In the genomic region with DNA sequence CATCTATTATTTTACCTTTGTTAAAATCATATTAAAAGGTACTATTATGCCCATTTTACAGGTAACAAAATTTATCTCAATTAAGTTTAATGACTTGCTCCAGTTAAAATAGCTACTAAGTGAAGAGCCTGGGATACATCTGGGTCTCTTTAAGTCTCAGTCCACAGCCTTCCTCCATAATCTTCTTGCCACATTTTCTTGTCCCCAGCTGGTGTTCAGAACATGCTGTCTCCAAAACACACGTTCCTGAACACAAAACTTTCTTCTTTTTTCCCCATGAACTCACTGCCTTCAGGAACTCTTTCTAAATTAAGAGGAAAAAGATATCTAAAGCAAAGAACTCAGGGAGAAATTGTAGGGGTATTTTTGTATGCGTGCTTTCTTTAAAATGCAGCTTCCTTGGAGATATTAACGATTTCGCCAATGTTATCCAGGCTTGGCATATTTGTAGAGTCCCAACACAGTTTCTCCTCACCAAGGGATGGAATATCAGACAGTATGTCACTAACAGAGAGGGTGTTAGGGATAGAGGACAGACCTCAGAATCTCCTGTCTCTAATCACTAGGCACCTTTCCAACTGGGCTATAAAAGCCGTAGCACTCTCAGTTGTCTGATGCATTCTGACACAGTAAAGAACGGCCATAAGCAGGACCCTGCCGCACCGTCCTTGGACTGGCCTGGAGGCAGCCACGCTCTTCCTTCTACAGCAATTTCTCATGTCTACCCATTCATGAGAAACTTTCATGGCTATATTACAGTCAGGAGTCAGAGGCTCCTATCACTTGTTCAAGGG, we compare ENCODE assay signal across 23 cellular contexts.
DNase-seq lines count a peak whose midpoint lies in the region; ATAC-seq and TF ChIP-seq lines count a peak whose summit lies in the region.
"Had no signal": no experiment of that assay in that cellular context is flagged by ENCODE, and none has a peak within 500 bp of the region (broad histone marks: within the 10 kb centered on the region; RNA-seq: fewer than 3 reads in every experiment).

No MANE protein-coding gene starts in this region.

- WGBS in heart right ventricle, 2 donors: 40 to 51% methylated on average over 9 of the region's 9 CpGs

- H3K9me3 Mint-ChIP-seq in GM23338: peaks cover 7% of the 10 kb centered on the region; the same call in 2 of the 3 replicates

- no peaks in the 10 kb centered on the region for H3K4me1 Mint-ChIP-seq in GM23338
- H3K4me1 Mint-ChIP-seq: CD4-positive, alpha-beta memory T cell had no signal

- H3K9me2 ChIP-seq in GM23338 (ENCODE audit: insufficient read depth): 0 out of 2 replicates have a peak, but pooled peaks cover 5% of the 10 kb centered on the region

- H3F3A ChIP-seq in GM23338 (replicated peaks; ENCODE audit: low read depth): no peaks in the 10 kb centered on the region

- TF ChIP-seq CTCF in ascending aorta (IDR thresholded peaks at IDR 0.05) (no peak), heart right ventricle (IDR thresholded peaks at IDR 0.05) (no peak), lower lobe of right lung (IDR thresholded peaks at IDR 0.05) (no peak), thoracic aorta (IDR thresholded peaks at IDR 0.05) (no peak), GM23338 (conservative IDR thresholded peaks at IDR 0.05; ENCODE audit: low read depth in 2 of 2) (no peak)

- H2AFZ ChIP-seq in GM23338: no peak overlapping the region

- H3K9me3 ChIP-seq in ascending aorta: no peaks in the 10 kb centered on the region
- peaks cover 0 to 16% (median 0%) of the 10 kb centered on the region in 11 donors for H3K9me3 ChIP-seq in heart right ventricle
- no peaks in the 10 kb centered on the region for H3K9me3 ChIP-seq in lower lobe of right lung
- no peaks in the 10 kb centered on the region for H3K9me3 ChIP-seq in thoracic aorta
- H3K9me3 ChIP-seq: A549 had no signal

- H3K27me3 ChIP-seq in ascending aorta: no peaks in the 10 kb centered on the region
- no peaks in the 10 kb centered on the region for H3K27me3 ChIP-seq in heart right ventricle
- no peaks in the 10 kb centered on the region for H3K27me3 ChIP-seq in lower lobe of right lung (ENCODE audit: low read depth)
- no peaks in the 10 kb centered on the region for H3K27me3 ChIP-seq in thoracic aorta (replicated peaks; ENCODE audit: insufficient read depth)
- no peaks in the 10 kb centered on the region for H3K27me3 ChIP-seq in GM23338 (ENCODE audit: insufficient read depth)
- H3K27me3 ChIP-seq: BLaER1 had no signal

- no peaks in the 10 kb centered on the region for H3K36me3 Mint-ChIP-seq in GM23338 (ENCODE audit: low read depth)
- H3K36me3 Mint-ChIP-seq: CD4-positive, alpha-beta memory T cell had no signal

- H3K4me3 ChIP-seq in ascending aorta (peak overlapping the region in 1 of 2 donors; percentile 30), heart right ventricle (no peak overlapping the region), lower lobe of right lung (no peak overlapping the region), thoracic aorta (peak overlapping the region; percentile 43), GM23338 (no peak overlapping the region)
- H3K4me3 ChIP-seq: A549, BLaER1, GM12878 had no signal

- no peak overlapping the region for H3K4me3 Mint-ChIP-seq in GM23338
- H3K4me3 Mint-ChIP-seq: CD4-positive, alpha-beta memory T cell; HFFc6 had no signal

- H3K27ac ChIP-seq in ascending aorta: peak overlapping the region; percentile 71 to 83
- peak overlapping the region in 9 of 10 donors; percentile 49 to 85 (median 70) for H3K27ac ChIP-seq in heart right ventricle
- peak overlapping the region; percentile 59 for H3K27ac ChIP-seq in lower lobe of right lung
- peak overlapping the region; percentile 80 to 81 for H3K27ac ChIP-seq in thoracic aorta
- no peak overlapping the region for H3K27ac ChIP-seq in GM23338 (ENCODE audit: low read depth)
- H3K27ac ChIP-seq: A549, BLaER1 had no signal

- ATAC-seq in heart right ventricle (peak; percentile 77 to 98 (median 94)), lower lobe of right lung (peak in 1 of 2 donors; percentile 32), thoracic aorta (ENCODE audit: insufficient number of reproducible peaks, low FRiP score, low read depth) (no peak), HG03108 (IDR thresholded peaks at IDR 0.05; ENCODE audit: unreplicated experiment) (no peak), GM21528 (IDR thresholded peaks at IDR 0.05; ENCODE audit: low FRiP score, unreplicated experiment) (no peak), GM23338 (no peak)
- ATAC-seq: A549, GM12878, Panc1 had no signal

- H3K36me3 ChIP-seq in ascending aorta (no peaks in the 10 kb centered on the region), heart right ventricle (no peaks in the 10 kb centered on the region), lower lobe of right lung (no peaks in the 10 kb centered on the region), thoracic aorta (no peaks in the 10 kb centered on the region), GM23338 (ENCODE audit: insufficient read depth) (no peaks in the 10 kb centered on the region)
- H3K36me3 ChIP-seq: BLaER1 had no signal

- H3K4me1 ChIP-seq in ascending aorta: peaks cover 3 to 21% of the 10 kb centered on the region in 2 donors
- peaks cover 0 to 27% (median 9%) of the 10 kb centered on the region in 9 donors for H3K4me1 ChIP-seq in heart right ventricle
- peaks cover 8% of the 10 kb centered on the region for H3K4me1 ChIP-seq in lower lobe of right lung
- H3K4me1 ChIP-seq in thoracic aorta (ENCODE audit: control insufficient read depth in 1 of 2, low read depth in 2 of 2): peaks cover 16 to 54% of the 10 kb centered on the region in 2 donors
- no peaks in the 10 kb centered on the region for H3K4me1 ChIP-seq in GM23338 (ENCODE audit: insufficient read depth)
- H3K4me1 ChIP-seq: A549, BLaER1 had no signal

- intact Hi-C loops in ascending aorta (cut with DNase I) (no loop called here), heart right ventricle (cut with DNase I) (loop anchor here in 2 of 10 donors (5.0 kb wide), 2 partner anchors 42 to 88 kb away; no protein-coding TSS in a partner anchor), lower lobe of right lung (cut with DNase I) (no loop called here)

- DNase-seq in ascending aorta (ENCODE audit: low spot score in 2 of 2): no peak
- DNase-seq in heart right ventricle: peak; percentile 30 to 57
- DNase-seq in lower lobe of right lung: no peak
- DNase-seq in thoracic aorta (ENCODE audit: low spot score): no peak
- no peak for DNase-seq in D341Med (ENCODE audit: low spot score)
- no peak for DNase-seq in GM23338 (ENCODE audit: low spot score)
- DNase-seq: CD4-positive, alpha-beta memory T cell; GF-D8; H7; HFFc6; Kasumi-1; MM.1S; NCI-H1092; NCI-H1694; NCI-H2081 treated with DMSO at 0.1 percent for 48 hours; NCI-H446 treated with DMSO at 0.1 percent for 48 hours; NCI-H69 had no signal

- H4K20me1 ChIP-seq in GM23338 (replicated peaks; ENCODE audit: insufficient read depth): no peaks in the 10 kb centered on the region
- H4K20me1 ChIP-seq: BLaER1 had no signal

- no peak overlapping the region for H3K27ac Mint-ChIP-seq in GM23338
- H3K27ac Mint-ChIP-seq: CD4-positive, alpha-beta memory T cell; HFFc6 had no signal

- H3K27me3 Mint-ChIP-seq in GM23338 (ENCODE audit: insufficient read depth, low read depth, poor library complexity): no peaks in the 10 kb centered on the region

- no peaks in the 10 kb centered on the region for H3K79me2 ChIP-seq in GM23338 (replicated peaks; ENCODE audit: insufficient read depth)

- no peak overlapping the region for H3K4me2 ChIP-seq in GM23338
- H3K4me2 ChIP-seq: A549, BLaER1 had no signal

TF ChIP-seq in GM23338, 12 proteins besides CTCF, POLR2A, EP300 and RAD21:
- no peak for TF ChIP-seq ZNF114 (CRISPR knock-in tag; IDR thresholded peaks at IDR 0.05)

Comparison
In these comparisons a context has a peak if more than half of its experiments do, and no peak if none do; other contexts are left out.
1. DNase-seq: peak in heart right ventricle (2 of 2); none in ascending aorta (0 of 2), lower lobe of right lung (single experiment), thoracic aorta (single experiment), D341Med (single experiment) and GM23338 (single experiment).
2. ATAC-seq: peak in heart right ventricle (8 of 8); none in thoracic aorta (single experiment), HG03108 (single experiment), GM21528 (single experiment) and GM23338 (single experiment).